ENCODE assay signal across 8 cellular contexts in genomic region chr1:150010388-150011115, GRCh38.
DNase-seq lines count a peak whose midpoint lies in the region; ATAC-seq lines count a peak whose summit lies in the region.

OTUD7B (minus strand) TSS chr1:150010726; CDS start chr1:149977510, 33,216 bp downstream.

- DNase-seq in DMS79 (lab: John Stamatoyannopoulos, UW) = peak; percentile 60
- peak; percentile 48 to 73 for DNase-seq in Kasumi-1 (lab: John Stamatoyannopoulos, UW)
- DNase-seq in SHP77 (lab: John Stamatoyannopoulos, UW) = peak; percentile 92 to 96
- DNase-seq in activated naive CD4-positive, alpha-beta T cell (lab: John Stamatoyannopoulos, UW) = peak; percentile 36 to 58 (median 45)
- DNase-seq in foreskin melanocyte = peak; percentile 86

- H3K9me3 ChIP-seq in neuron (ENCODE audit: low read length) (no peaks in the 10 kb centered on the region), stomach smooth muscle (ENCODE audit: control insufficient read depth in 2 of 2, low read length in 2 of 2) (no peaks in the 10 kb centered on the region)

- H3K36me3 ChIP-seq in neuron (ENCODE audit: insufficient read depth, low read length) (peaks cover 3% of the 10 kb centered on the region), stomach smooth muscle (ENCODE audit: control insufficient read depth in 2 of 2, insufficient read depth in 2 of 2, low read length in 2 of 2) (no peaks in the 10 kb centered on the region)

- peak within 1 kb of the TSS; percentile 98 for H2AFZ ChIP-seq in neuron (ENCODE audit: low read depth, low read length)

- no peaks in the 10 kb centered on the region for H3K27me3 ChIP-seq in neuron (ENCODE audit: insufficient read depth, low read length)
- no peaks in the 10 kb centered on the region for H3K27me3 ChIP-seq in stomach smooth muscle (ENCODE audit: control insufficient read depth in 1 of 2, insufficient read depth in 2 of 2, low read length in 2 of 2)

- H3K4me1 ChIP-seq in neuron (ENCODE audit: insufficient read depth, low read length) = peaks cover 16% of the 10 kb centered on the region
- H3K4me1 ChIP-seq in stomach smooth muscle (ENCODE audit: control insufficient read depth, insufficient read depth, low read length) = peaks cover 5% of the 10 kb centered on the region

- peak within 1 kb of the TSS; percentile 78 for H3K4me3 ChIP-seq in neuron (ENCODE audit: low read length)
- H3K4me3 ChIP-seq in stomach smooth muscle (ENCODE audit: low read length in 2 of 2) = peak within 1 kb of the TSS; percentile 92 to 94

- peak within 1 kb of the TSS; percentile 92 for H3K27ac ChIP-seq in stomach smooth muscle (ENCODE audit: low read length)

- ATAC-seq in GM21786 (IDR thresholded peaks at IDR 0.05; ENCODE audit: unreplicated experiment) = peak; percentile 80

- peak within 1 kb of the TSS; percentile 96 to 98 for H3K9ac ChIP-seq in stomach smooth muscle (ENCODE audit: low read length in 2 of 2)

Comparison
In these comparisons a context has a peak if more than half of its experiments do, and no peak if none do; other contexts are left out.
1. Peak in every context shown above with its lines: DNase-seq, ATAC-seq, H3K4me3 ChIP-seq and H3K27ac ChIP-seq.